6 cellular contexts compared by ENCODE assay signal in the genomic region with DNA sequence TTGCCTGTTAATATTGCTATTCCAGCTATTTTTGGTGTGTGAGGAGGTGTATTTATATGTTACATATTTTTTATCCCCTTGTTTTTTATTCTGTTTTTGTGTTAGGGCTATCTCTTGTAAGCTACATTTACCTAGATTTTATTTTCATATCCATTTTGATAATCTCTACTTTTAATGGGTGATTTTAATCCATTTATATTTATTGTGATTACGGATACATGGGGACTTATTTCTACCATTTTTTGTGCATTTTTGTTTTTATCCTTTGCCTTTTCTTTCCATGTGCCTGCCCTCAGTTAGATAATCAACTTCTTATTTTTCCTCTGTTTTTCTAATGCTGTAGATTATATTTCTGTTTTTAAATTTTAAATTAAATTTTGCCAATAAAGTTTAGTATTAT.
"Had no signal": no experiment of that assay in that cellular context is flagged by ENCODE, and none has a peak within 500 bp of the region (broad histone marks: within the 10 kb centered on the region; RNA-seq: fewer than 3 reads in every experiment).

No MANE protein-coding gene starts in this region.

- DNase-seq: GDM1, GF-D8 had no signal

- FAIRE-seq: GM12878, GM12891, GM18507, GM19239 had no signal

- H3K4me3 ChIP-seq: GM12878 had no signal

- ATAC-seq: GM12878 had no signal
